In genomic region chr2:71562518-71562917, GRCh38 we compare ENCODE assay signal across 16 cellular contexts.
A peak's percentile ranks its signal among the peaks of the same experiment; 100 is the strongest.
DNase-seq lines count a peak whose midpoint lies in the region; ATAC-seq and TF ChIP-seq lines count a peak whose summit lies in the region.
"Had no signal": no experiment of that assay in that cellular context is flagged by ENCODE, and none has a peak within 500 bp of the region (broad histone marks: within the 10 kb centered on the region; RNA-seq: fewer than 3 reads in every experiment).

No MANE protein-coding gene starts in this region.

- no peaks in the 10 kb centered on the region for H3K27me3 ChIP-seq in thyroid gland
- H3K27me3 ChIP-seq: MG63 had no signal

- H3K4me1 ChIP-seq in thyroid gland = peaks cover 10 to 68% of the 10 kb centered on the region in 2 donors

- ATAC-seq in Right ventricle myocardium inferior (no peak), left ventricle myocardium superior (no peak), HG03159 (IDR thresholded peaks at IDR 0.05; ENCODE audit: unreplicated experiment) (no peak)

- no peaks in the 10 kb centered on the region for H3K27me3 Mint-ChIP-seq in mesothelial cell of epicardium (ENCODE audit: low read depth)
- H3K27me3 Mint-ChIP-seq in activated CD4-positive, alpha-beta T cell treated with anti-CD3 and anti-CD28 coated beads, Interleukin-2, amount 10 ng/mL, durations not matched to agents 24 days and 14 days = no peaks in the 10 kb centered on the region

- no peak overlapping the region for H3K4me3 ChIP-seq in thyroid gland (replicated peaks in 1 of 3)
- H3K4me3 ChIP-seq: MG63, PC-9, SK-N-MC had no signal

- TF ChIP-seq CTCF in mesothelial cell of epicardium (IDR thresholded peaks at IDR 0.05; ENCODE audit: unreplicated experiment) (no peak), thyroid gland (IDR thresholded peaks at IDR 0.05) (no peak)

- H3K4me3 Mint-ChIP-seq in mesothelial cell of epicardium = no peak overlapping the region
- no peak overlapping the region for H3K4me3 Mint-ChIP-seq in activated CD4-positive, alpha-beta T cell treated with anti-CD3 and anti-CD28 coated beads, Interleukin-2, amount 10 ng/mL, durations not matched to agents 24 days and 14 days

- peak; percentile 13 for DNase-seq in Right ventricle myocardium inferior (ENCODE audit: missing footprints)
- no peak for DNase-seq in left ventricle myocardium superior
- peak; percentile 56 for DNase-seq in astrocyte of the hippocampus (ENCODE audit: low read depth, low spot score)
- no peak for DNase-seq in mesothelial cell of epicardium (ENCODE audit: low spot score in 2 of 2, unreplicated experiment in 2 of 2)
- DNase-seq in thyroid gland = peak; percentile 39 to 43
- DNase-seq in NCI-H2081 treated with DMSO at 0.1 percent for 48 hours (lab: John Stamatoyannopoulos, UW) = no peak
- DNase-seq in activated CD4-positive, alpha-beta T cell treated with anti-CD3 and anti-CD28 coated beads, Interleukin-2, amount 10 ng/mL, durations not matched to agents 24 days and 14 days = no peak
- DNase-seq: DMS153, MG63, NCI-H1092, NCI-H510A treated with DMSO at 0.1 percent for 48 hours, NCI-H82, PC-9 had no signal

- H3K36me3 ChIP-seq in thyroid gland = no peaks in the 10 kb centered on the region
- H3K36me3 ChIP-seq: MG63 had no signal

- peaks cover 50% of the 10 kb centered on the region for H3K4me1 Mint-ChIP-seq in mesothelial cell of epicardium
- no peaks in the 10 kb centered on the region for H3K4me1 Mint-ChIP-seq in activated CD4-positive, alpha-beta T cell treated with anti-CD3 and anti-CD28 coated beads, Interleukin-2, amount 10 ng/mL, durations not matched to agents 24 days and 14 days

- H3K9me3 ChIP-seq in thyroid gland = no peaks in the 10 kb centered on the region
- H3K9me3 ChIP-seq: MG63 had no signal

- no peaks in the 10 kb centered on the region for H3K36me3 Mint-ChIP-seq in mesothelial cell of epicardium
- H3K36me3 Mint-ChIP-seq in activated CD4-positive, alpha-beta T cell treated with anti-CD3 and anti-CD28 coated beads, Interleukin-2, amount 10 ng/mL, durations not matched to agents 24 days and 14 days (ENCODE audit: low read depth) = no peaks in the 10 kb centered on the region

- intact Hi-C loops in Right ventricle myocardium inferior (cut with DNase I) (no loop called here), left ventricle myocardium superior (cut with micrococcal nuclease) (no loop called here), thyroid gland (cut with DNase I) (no loop called here)
- intact Hi-C loops in activated CD4-positive, alpha-beta T cell treated with anti-CD3 and anti-CD28 coated beads, Interleukin-2, amount 10 ng/mL, durations not matched to agents 24 days and 14 days (cut with micrococcal nuclease) = no loop called here

- H3K9me3 Mint-ChIP-seq in mesothelial cell of epicardium = no peaks in the 10 kb centered on the region
- no peaks in the 10 kb centered on the region for H3K9me3 Mint-ChIP-seq in activated CD4-positive, alpha-beta T cell treated with anti-CD3 and anti-CD28 coated beads, Interleukin-2, amount 10 ng/mL, durations not matched to agents 24 days and 14 days

- no peak for TF ChIP-seq POLR2A in thyroid gland (IDR thresholded peaks at IDR 0.05)

- WGBS in thyroid gland, 2 donors = 55 to 64% methylated on average over 7 of the region's 7 CpGs

- peak overlapping the region in 1 of 3 donors; percentile 15 for H3K27ac ChIP-seq in thyroid gland
- H3K27ac ChIP-seq: 22Rv1, PC-9, SK-N-MC had no signal

- H3K27ac Mint-ChIP-seq in mesothelial cell of epicardium = peak overlapping the region; percentile 59
- H3K27ac Mint-ChIP-seq in activated CD4-positive, alpha-beta T cell treated with anti-CD3 and anti-CD28 coated beads, Interleukin-2, amount 10 ng/mL, durations not matched to agents 24 days and 14 days = no peak overlapping the region

Comparison
In these comparisons a context has a peak if more than half of its experiments do, and no peak if none do; other contexts are left out.
1. DNase-seq: peak in Right ventricle myocardium inferior (single experiment), astrocyte of the hippocampus (single experiment) and thyroid gland (2 of 2); none in left ventricle myocardium superior (single experiment), mesothelial cell of epicardium (0 of 2), NCI-H2081 treated with DMSO at 0.1 percent for 48 hours (single experiment) and activated CD4-positive, alpha-beta T cell treated with anti-CD3 and anti-CD28 coated beads, Interleukin-2, amount 10 ng/mL, durations not matched to agents 24 days and 14 days (single experiment).